In genomic region chr4:153471691-153472080, GRCh38 we compare ENCODE assay signal across 8 cellular contexts. TPM values are rescaled to one million over a fixed set of nuclear protein-coding genes. Genes with fewer than 3 reads are reported as not detected.
DNase-seq lines count a peak whose midpoint lies in the region; ATAC-seq and TF ChIP-seq lines count a peak whose summit lies in the region.

No MANE protein-coding gene starts in this region.

- no peak for TF ChIP-seq CTCF in left lung (IDR thresholded peaks at IDR 0.05)

- peaks cover 2% of the 10 kb centered on the region; the same call in 1 of the 2 replicates for H3K36me3 ChIP-seq in H7 (replicated peaks; ENCODE audit: control insufficient read depth, insufficient read depth, low read length)
- peaks cover 0 to 23% of the 10 kb centered on the region in 2 donors for H3K36me3 ChIP-seq in left lung

- intact Hi-C loops in left lung (cut with DNase I) (no loop called here), posterior vena cava (cut with DNase I) (no loop called here)

- H3K4me3 ChIP-seq in H7 (ENCODE audit: insufficient read depth, low read depth, low read length) (no peak overlapping the region), left lung (no peak overlapping the region)

- H3K4me1 Mint-ChIP-seq in naive B cell, result peaks cover 68 to 94% (median 78%) of the 10 kb centered on the region in 3 donors

- peak overlapping the region; percentile 85 to 99 (median 94) for H3K4me3 Mint-ChIP-seq in naive B cell

- H3K27me3 Mint-ChIP-seq in naive B cell, result no peaks in the 10 kb centered on the region

- H3K27ac Mint-ChIP-seq in naive B cell, result peak overlapping the region; percentile 97 to 100 (median 98)

- peaks cover 0 to 56% of the 10 kb centered on the region in 2 donors for H3K4me1 ChIP-seq in left lung

- no peaks in the 10 kb centered on the region for H3K9me3 ChIP-seq in left lung

- H3K27me3 ChIP-seq in H7 (ENCODE audit: control insufficient read depth, insufficient read depth, low read length) (no peaks in the 10 kb centered on the region), left lung (no peaks in the 10 kb centered on the region)

- peak overlapping the region in 1 of 2 donors; percentile 50 for H3K27ac ChIP-seq in left lung

- peak; percentile 65 for DNase-seq in naive B cell
- DNase-seq in H7, result no peak
- no peak for DNase-seq in left lung
- no peak for DNase-seq in posterior vena cava (ENCODE audit: low spot score)
- no peak for DNase-seq in HuH-7 (ENCODE audit: low spot score)

- peaks cover 27 to 36% of the 10 kb centered on the region in 2 donors for H3K36me3 Mint-ChIP-seq in naive B cell

- peaks cover 0 to 5% (median 0%) of the 10 kb centered on the region in 7 donors for H3K9me3 Mint-ChIP-seq in naive B cell

- ATAC-seq in GM18519 (IDR thresholded peaks at IDR 0.05; ENCODE audit: low FRiP score, unreplicated experiment) (peak; percentile 31), HG02973 (IDR thresholded peaks at IDR 0.05; ENCODE audit: unreplicated experiment) (peak; percentile 40), naive B cell (ENCODE audit: low read depth in 2 of 2) (peak; percentile 26 to 36), left lung (no peak)
- ATAC-seq in activated CD4-positive, CD25-positive, alpha-beta regulatory T cell treated with anti-CD3 and anti-CD28 coated beads, Interleukin-2, amount 50 U/mL, for 24 hours, result peak; percentile 67

RNA-seq across cellular contexts. Expression of gene TMEM131L, which starts 5.5 kb away (rescaled TPM):
- 10 to 100 TPM; 52.2 to 86.7 (median 68.1) TPM for polyA plus RNA-seq in naive B cell (ENCODE audit: low read depth in 6 of 6)
- 19.6 and 25.5 TPM in 2 replicates for total RNA-seq in H7 (2014; rRNA removed; shearing (Covaris generic))
- total RNA-seq in left lung, result 10 to 100 TPM; 17.6 to 20.2 TPM
- total RNA-seq in posterior vena cava, result 10 to 100 TPM; 11.4 to 12.0 TPM
